In genomic region chr2:188693771-188694170, GRCh38 we compare ENCODE assay signal across 19 cellular contexts.
DNase-seq lines count a peak whose midpoint lies in the region; ATAC-seq and TF ChIP-seq lines count a peak whose summit lies in the region.
"Had no signal": no experiment of that assay in that cellular context is flagged by ENCODE, and none has a peak within 500 bp of the region (broad histone marks: within the 10 kb centered on the region; RNA-seq: fewer than 3 reads in every experiment).

No MANE protein-coding gene starts in this region.

- no peak overlapping the region for H3K4ac ChIP-seq in neuronal stem cell (ENCODE audit: low read length)

- peak; percentile 54 for ATAC-seq in GM23338
- no peak for ATAC-seq in PC-3
- ATAC-seq in Right ventricle myocardium inferior: no peak
- no peak for ATAC-seq in heart left ventricle
- no peak for ATAC-seq in lower lobe of right lung
- ATAC-seq: A549, GM12878, K562 had no signal

- H3K79me2 ChIP-seq in GM23338 (replicated peaks; ENCODE audit: insufficient read depth) (no peaks in the 10 kb centered on the region), PC-3 (ENCODE audit: low read length) (no peaks in the 10 kb centered on the region)

- intact Hi-C loops in PC-3 (cut with micrococcal nuclease): no loop called here
- intact Hi-C loops in Right ventricle myocardium inferior (cut with DNase I): no loop called here
- intact Hi-C loops in heart left ventricle (cut with DNase I): no loop called here
- intact Hi-C loops in lower lobe of right lung (cut with DNase I): no loop called here

- H3K27me3 ChIP-seq in GM23338 (ENCODE audit: insufficient read depth) (no peaks in the 10 kb centered on the region), PC-3 (ENCODE audit: low read length) (no peaks in the 10 kb centered on the region), endodermal cell (ENCODE audit: control insufficient read depth, insufficient read depth, low read length, poor library complexity, severe bottlenecking) (no peaks in the 10 kb centered on the region), neuronal stem cell (ENCODE audit: control insufficient read depth in 3 of 3, insufficient read depth in 3 of 3, low read depth in 1 of 3, low read length in 3 of 3) (no peaks in the 10 kb centered on the region), heart left ventricle (no peaks in the 10 kb centered on the region), lower lobe of right lung (ENCODE audit: low read depth) (no peaks in the 10 kb centered on the region)

- H3K27ac Mint-ChIP-seq in GM23338 (no peak overlapping the region), endodermal cell (no peak overlapping the region)
- H3K27ac Mint-ChIP-seq: CD4-positive, alpha-beta T cell had no signal

- no peak for DNase-seq in GM23338 (ENCODE audit: low spot score)
- DNase-seq in PC-3: no peak
- peak; percentile 34 for DNase-seq in endodermal cell
- DNase-seq in neuronal stem cell (ENCODE audit: low spot score): no peak
- DNase-seq in Right ventricle myocardium inferior (ENCODE audit: missing footprints): no peak
- DNase-seq in heart left ventricle: no peak
- DNase-seq in lower lobe of right lung: no peak
- DNase-seq: AML-193; CD4-positive, alpha-beta T cell; DND-41; EL; GM23248; H7 had no signal

- H3K4me3 ChIP-seq in GM23338 (no peak overlapping the region), PC-3 (ENCODE audit: low read length) (no peak overlapping the region), endodermal cell (ENCODE audit: low read length) (no peak overlapping the region), neuronal stem cell (ENCODE audit: low read length in 2 of 2) (no peak overlapping the region), heart left ventricle (no peak overlapping the region), lower lobe of right lung (no peak overlapping the region)
- H3K4me3 ChIP-seq: A549, GM12878, GM23248, K562 had no signal

- H3K9me3 Mint-ChIP-seq in GM23338: no peaks in the 10 kb centered on the region
- H3K9me3 Mint-ChIP-seq in endodermal cell: peaks cover 3% of the 10 kb centered on the region

- H3F3A ChIP-seq in GM23338 (replicated peaks; ENCODE audit: low read depth) (no peaks in the 10 kb centered on the region), PC-3 (ENCODE audit: low read length, unreplicated experiment) (no peaks in the 10 kb centered on the region)

- H3K9ac ChIP-seq in PC-3 (ENCODE audit: low read length) (no peak overlapping the region), endodermal cell (ENCODE audit: extremely low read depth, low read length, poor library complexity, severe bottlenecking) (no peak overlapping the region), neuronal stem cell (ENCODE audit: low read depth, low read length, poor library complexity) (no peak overlapping the region)
- H3K9ac ChIP-seq: GM23248 had no signal

- H4K91ac ChIP-seq in neuronal stem cell (ENCODE audit: low read depth, low read length, poor library complexity): no peak overlapping the region

- no peaks in the 10 kb centered on the region for H3K9me2 ChIP-seq in GM23338 (ENCODE audit: insufficient read depth)
- H3K9me2 ChIP-seq in PC-3 (replicated peaks; ENCODE audit: low read length): no peaks in the 10 kb centered on the region

- H2BK15ac ChIP-seq in neuronal stem cell (ENCODE audit: low read length): no peak overlapping the region

- peaks cover 24% of the 10 kb centered on the region for H3K4me1 Mint-ChIP-seq in GM23338
- peaks cover 34% of the 10 kb centered on the region for H3K4me1 Mint-ChIP-seq in endodermal cell

- H2BK12ac ChIP-seq in neuronal stem cell (ENCODE audit: low read length): no peak overlapping the region

- TF ChIP-seq POLR2A in heart left ventricle (IDR thresholded peaks at IDR 0.05): no peak

- H2AK5ac ChIP-seq in neuronal stem cell (ENCODE audit: low read depth, low read length): no peak overlapping the region

- H2BK5ac ChIP-seq in neuronal stem cell (ENCODE audit: low read length): no peak overlapping the region

- H3K27ac ChIP-seq in GM23338 (ENCODE audit: low read depth) (no peak overlapping the region), PC-3 (ENCODE audit: low read length) (no peak overlapping the region), endodermal cell (ENCODE audit: low read depth, low read length) (no peak overlapping the region), neuronal stem cell (replicated peaks; ENCODE audit: low read length) (no peak overlapping the region), heart left ventricle (no peak overlapping the region), lower lobe of right lung (no peak overlapping the region)
- H3K27ac ChIP-seq: 22Rv1, A549, C4-2B, GM23248, HL-60 had no signal

- no peaks in the 10 kb centered on the region for H3K36me3 ChIP-seq in GM23338 (ENCODE audit: insufficient read depth)
- no peaks in the 10 kb centered on the region for H3K36me3 ChIP-seq in PC-3 (ENCODE audit: low read depth, low read length)
- H3K36me3 ChIP-seq in endodermal cell (ENCODE audit: control insufficient read depth, insufficient read depth, low read length): no peaks in the 10 kb centered on the region
- H3K36me3 ChIP-seq in neuronal stem cell (replicated peaks in 1 of 2; ENCODE audit: control insufficient read depth in 2 of 2, insufficient read depth in 2 of 2, low read length in 2 of 2): no peaks in the 10 kb centered on the region
- no peaks in the 10 kb centered on the region for H3K36me3 ChIP-seq in heart left ventricle
- H3K36me3 ChIP-seq in lower lobe of right lung: no peaks in the 10 kb centered on the region

- H3K18ac ChIP-seq in neuronal stem cell (ENCODE audit: low read length): peak overlapping the region; percentile 19

- H3K79me1 ChIP-seq in neuronal stem cell (ENCODE audit: low read depth, low read length): no peaks in the 10 kb centered on the region

- H3K4me3 Mint-ChIP-seq in GM23338 (no peak overlapping the region), endodermal cell (no peak overlapping the region)
- H3K4me3 Mint-ChIP-seq: CD4-positive, alpha-beta T cell had no signal

- no peaks in the 10 kb centered on the region for H3K36me3 Mint-ChIP-seq in GM23338 (ENCODE audit: low read depth)
- no peaks in the 10 kb centered on the region for H3K36me3 Mint-ChIP-seq in endodermal cell (ENCODE audit: low read depth)

- H3K4me2 ChIP-seq in GM23338 (no peak overlapping the region), PC-3 (ENCODE audit: low read length) (peak overlapping the region; percentile 45), neuronal stem cell (ENCODE audit: insufficient read depth, low read length, poor library complexity, severe bottlenecking) (no peak overlapping the region)
- H3K4me2 ChIP-seq: A549 had no signal

- H2BK120ac ChIP-seq in neuronal stem cell (ENCODE audit: low read depth, low read length): no peak overlapping the region

- H2AFZ ChIP-seq in GM23338 (peak overlapping the region; percentile 76), PC-3 (ENCODE audit: low read length) (no peak overlapping the region), neuronal stem cell (ENCODE audit: low read length) (peak overlapping the region; percentile 65)
- H2AFZ ChIP-seq: GM23248 had no signal

- CTCF ChIA-PET in PC-3 (lab: Charles Lee): no interaction called here

- H4K20me1 ChIP-seq in GM23338 (replicated peaks; ENCODE audit: insufficient read depth): no peaks in the 10 kb centered on the region
- no peaks in the 10 kb centered on the region for H4K20me1 ChIP-seq in PC-3 (ENCODE audit: low read length)

- POLR2A ChIA-PET in PC-3 (lab: Charles Lee; ENCODE audit: unreplicated experiment): no interaction called here

- TF ChIP-seq CTCF in GM23338 (conservative IDR thresholded peaks at IDR 0.05; ENCODE audit: low read depth in 2 of 2) (no peak), PC-3 (conservative IDR thresholded peaks at IDR 0.05; ENCODE audit: low read depth, low read length) (no peak), endodermal cell (conservative IDR thresholded peaks at IDR 0.05) (no peak), heart left ventricle (IDR thresholded peaks at IDR 0.05) (no peak), lower lobe of right lung (IDR thresholded peaks at IDR 0.05) (no peak)

- H3K4me1 ChIP-seq in GM23338 (ENCODE audit: insufficient read depth) (peaks cover 14% of the 10 kb centered on the region), PC-3 (ENCODE audit: insufficient read depth, low read length) (peaks cover 26% of the 10 kb centered on the region), endodermal cell (ENCODE audit: control insufficient read depth, insufficient read depth, low read length) (peaks cover 4% of the 10 kb centered on the region), neuronal stem cell (ENCODE audit: control insufficient read depth in 2 of 2, insufficient read depth in 1 of 2, low read depth in 1 of 2, low read length in 2 of 2) (peaks cover 0 to 4% of the 10 kb centered on the region in 2 donors), heart left ventricle (no peaks in the 10 kb centered on the region), lower lobe of right lung (no peaks in the 10 kb centered on the region)

- H3K9me3 ChIP-seq in PC-3 (ENCODE audit: low read length): no peaks in the 10 kb centered on the region
- no peaks in the 10 kb centered on the region for H3K9me3 ChIP-seq in endodermal cell (ENCODE audit: control insufficient read depth, low read length)
- peaks cover 2 to 6% of the 10 kb centered on the region in 2 donors for H3K9me3 ChIP-seq in neuronal stem cell (replicated peaks in 1 of 2; ENCODE audit: control insufficient read depth in 2 of 2, insufficient read depth in 1 of 2, low read depth in 1 of 2, low read length in 2 of 2)
- peaks cover 0 to 4% (median 0%) of the 10 kb centered on the region in 12 donors for H3K9me3 ChIP-seq in heart left ventricle
- no peaks in the 10 kb centered on the region for H3K9me3 ChIP-seq in lower lobe of right lung
- H3K9me3 ChIP-seq: A549 had no signal

- H3K27me3 Mint-ChIP-seq in GM23338 (ENCODE audit: insufficient read depth, low read depth, poor library complexity) (no peaks in the 10 kb centered on the region), endodermal cell (ENCODE audit: insufficient read depth) (no peaks in the 10 kb centered on the region)
- H3K27me3 Mint-ChIP-seq: CD4-positive, alpha-beta T cell had no signal

- no TSS peak for BruUV-seq in PC-3 (replicated peaks; lab: Mats Ljungman, UMichigan)

- H3K14ac ChIP-seq in neuronal stem cell (ENCODE audit: low read length): no peak overlapping the region

- 65 to 100% methylated on average over 1 to 2 of the region's 2 CpGs for WGBS in endodermal cell (ENCODE audit: insufficient coverage in 1 of 2, insufficient read length in 1 of 2), 2 experiments
- WGBS in neuronal stem cell (ENCODE audit: extremely low coverage in 2 of 2, insufficient read length in 2 of 2, insufficient replicate concordance in 1 of 2), 2 donors: no CpG with 5 or more reads among the region's 2 CpGs
- WGBS in heart left ventricle, 4 donors: 66 to 75% (median 69%) methylated on average over 2 of the region's 2 CpGs

- H4K8ac ChIP-seq in neuronal stem cell (ENCODE audit: low read depth, low read length): no peak overlapping the region

- no peak overlapping the region for H3K23ac ChIP-seq in neuronal stem cell (ENCODE audit: low read depth, low read length, poor library complexity)
